Comparison of ENCODE assay signal across 9 cellular contexts in genomic region chr1:168636642-168637111, GRCh38.
A peak's percentile ranks its signal among the peaks of the same experiment; 100 is the strongest.
DNase-seq lines count a peak whose midpoint lies in the region; ATAC-seq and TF ChIP-seq lines count a peak whose summit lies in the region.
"Had no signal": no experiment of that assay in that cellular context is flagged by ENCODE, and none has a peak within 500 bp of the region (broad histone marks: within the 10 kb centered on the region; RNA-seq: fewer than 3 reads in every experiment).

No MANE protein-coding gene starts in this region.

- peak overlapping the region; percentile 55 for H3K4me2 ChIP-seq in KMS-11

- H3K9ac ChIP-seq in KMS-11, result no peak overlapping the region

- H3K27me3 ChIP-seq in KMS-11 (ENCODE audit: insufficient read depth, low read depth) (no peaks in the 10 kb centered on the region), suprapubic skin (no peaks in the 10 kb centered on the region)

- H3K79me2 ChIP-seq in KMS-11 (ENCODE audit: insufficient read depth, low read depth), result no peaks in the 10 kb centered on the region

- TF ChIP-seq EP300 in suprapubic skin (IDR thresholded peaks at IDR 0.05), result peak; percentile 92

- 11% methylated on average over 1 of the region's 1 CpG for WGBS in suprapubic skin

- peak overlapping the region; percentile 59 for H3K4me3 ChIP-seq in KMS-11 (IDR thresholded peaks at IDR 0.05; ENCODE audit: insufficient read depth, low read depth, low read length)
- no peak overlapping the region for H3K4me3 ChIP-seq in suprapubic skin

- no peaks in the 10 kb centered on the region for H3K36me3 ChIP-seq in KMS-11 (ENCODE audit: insufficient read depth)
- no peaks in the 10 kb centered on the region for H3K36me3 ChIP-seq in suprapubic skin

- peak overlapping the region; percentile 35; the same call in 1 of the 2 replicates for H3K27ac ChIP-seq in KMS-11
- peak overlapping the region; percentile 74 for H3K27ac ChIP-seq in caudate nucleus (ENCODE audit: low read depth, low read length)
- H3K27ac ChIP-seq in suprapubic skin, result peak overlapping the region; percentile 47

- H4K20me1 ChIP-seq in KMS-11 (ENCODE audit: insufficient read depth), result no peaks in the 10 kb centered on the region

- TF ChIP-seq CTCF in KMS-11 (conservative IDR thresholded peaks at IDR 0.05; ENCODE audit: low read depth, low read length) (no peak), suprapubic skin (IDR thresholded peaks at IDR 0.05) (no peak)

- H3K4me1 ChIP-seq in KMS-11 (ENCODE audit: low read depth, poor library complexity, severe bottlenecking) (peaks cover 17% of the 10 kb centered on the region), suprapubic skin (peaks cover 3% of the 10 kb centered on the region)

- ATAC-seq in GM21381 (IDR thresholded peaks at IDR 0.05; ENCODE audit: unreplicated experiment), result no peak

- no peaks in the 10 kb centered on the region for H3K9me3 ChIP-seq in suprapubic skin

- TF ChIP-seq POLR2A in suprapubic skin (IDR thresholded peaks at IDR 0.05), result no peak

- peak overlapping the region; percentile 45 for H2AFZ ChIP-seq in KMS-11 (ENCODE audit: low read depth)

- DNase-seq in caudate nucleus (lab: John Stamatoyannopoulos, UW), result peak in 2 of 61 donors; percentile 5 to 15
- peak; percentile 72 for DNase-seq in kidney tubule cell (ENCODE audit: low spot score)
- DNase-seq in suprapubic skin (ENCODE audit: low spot score in 2 of 2), result no peak
- DNase-seq in stimulated activated CD4-positive, alpha-beta T cell treated with anti-CD3 and anti-CD28 coated beads, Interleukin-1b, Interleukin-23, amount 100 ng/mL, for 48 hours, result no peak
- DNase-seq in NCI-H2227 (lab: John Stamatoyannopoulos, UW; ENCODE audit: unreplicated experiment), result no peak
- DNase-seq in middle frontal gyrus (ENCODE audit: extremely low spot score, low spot score), result no peak
- DNase-seq: activated naive CD4-positive, alpha-beta T cell treated with anti-CD3 and anti-CD28 coated beads, Interleukin-2, amount 50 U/mL, for 16 hours had no signal
